Comparison of ENCODE assay signal across 10 cellular contexts in the genomic region with DNA sequence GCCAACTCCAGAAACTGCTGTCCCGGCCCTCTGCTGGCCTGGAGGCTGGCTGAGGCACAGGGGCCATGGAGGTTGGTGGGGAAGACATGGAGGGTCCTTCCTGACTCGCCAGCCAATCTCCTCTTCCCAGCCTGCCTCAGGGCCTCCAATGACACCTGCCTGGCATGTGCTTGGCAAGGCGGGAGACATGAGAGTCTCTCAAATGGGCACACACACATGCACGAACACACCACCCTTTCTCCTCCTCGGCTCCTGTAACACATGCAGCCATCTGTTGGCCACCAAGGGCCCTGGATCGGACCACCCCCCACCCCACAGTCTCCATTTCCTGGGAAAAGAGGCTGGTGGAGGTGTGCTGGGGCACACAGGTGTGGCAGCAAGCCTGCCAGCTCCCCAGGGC. TPM values are rescaled to one million over a fixed set of nuclear protein-coding genes. Genes with fewer than 3 reads are reported as not detected.
DNase-seq lines count a peak whose midpoint lies in the region; ATAC-seq and TF ChIP-seq lines count a peak whose summit lies in the region.
"Had no signal": no experiment of that assay in that cellular context is flagged by ENCODE, and none has a peak within 500 bp of the region (broad histone marks: within the 10 kb centered on the region; RNA-seq: fewer than 3 reads in every experiment).

No MANE protein-coding gene starts in this region.

- H3K4me1 ChIP-seq in Karpas-422 (ENCODE audit: low read length), result peaks cover 14% of the 10 kb centered on the region
- peaks cover 5 to 20% of the 10 kb centered on the region in 2 donors for H3K4me1 ChIP-seq in breast epithelium

- H3K27me3 Mint-ChIP-seq in natural killer cell treated with Interleukin-12 subunit alpha and Interleukin-12 subunit beta and Interleukin-15 and Interleukin-18, amount 100 ng/mL, for 72 hours, result no peaks in the 10 kb centered on the region

- H3K4me3 ChIP-seq in AG04450 (ENCODE audit: low read depth, low read length), result no peak overlapping the region
- H3K4me3 ChIP-seq in Karpas-422 (ENCODE audit: low read length), result no peak overlapping the region
- H3K4me3 ChIP-seq in breast epithelium, result no peak overlapping the region

- H3K9me3 ChIP-seq in AG04450 (ENCODE audit: control insufficient read depth, insufficient read depth, low read length) (peaks cover 5% of the 10 kb centered on the region), Karpas-422 (ENCODE audit: low read length) (no peaks in the 10 kb centered on the region), breast epithelium (no peaks in the 10 kb centered on the region)

- H3K36me3 Mint-ChIP-seq in natural killer cell treated with Interleukin-12 subunit alpha and Interleukin-12 subunit beta and Interleukin-15 and Interleukin-18, amount 100 ng/mL, for 72 hours, result no peaks in the 10 kb centered on the region
- H3K36me3 Mint-ChIP-seq: mesothelial cell of epicardium had no signal

- H4K20me1 ChIP-seq in Karpas-422 (ENCODE audit: insufficient read depth, low read depth, low read length), result no peaks in the 10 kb centered on the region

- in situ Hi-C loops in GM13977 (cut with MboI; ENCODE audit: low pct_unique_long_range_greater_than_20kb, low sequenced_read_pairs, unreplicated experiment), result no loop called here

- CTCF ChIA-PET in AG04450 (lab: Charles Lee), result no interaction called here

- no peak overlapping the region for H3K4me3 Mint-ChIP-seq in natural killer cell treated with Interleukin-12 subunit alpha and Interleukin-12 subunit beta and Interleukin-15 and Interleukin-18, amount 100 ng/mL, for 72 hours
- H3K4me3 Mint-ChIP-seq: mesothelial cell of epicardium had no signal

- H3K4me1 Mint-ChIP-seq in natural killer cell treated with Interleukin-12 subunit alpha and Interleukin-12 subunit beta and Interleukin-15 and Interleukin-18, amount 100 ng/mL, for 72 hours (ENCODE audit: low read depth in 2 of 2), result peaks cover 35 to 39% of the 10 kb centered on the region in 2 donors

- H3K27ac Mint-ChIP-seq in natural killer cell treated with Interleukin-12 subunit alpha and Interleukin-12 subunit beta and Interleukin-15 and Interleukin-18, amount 100 ng/mL, for 72 hours, result peak overlapping the region; percentile 61 to 84
- H3K27ac Mint-ChIP-seq: mesothelial cell of epicardium had no signal

- DNase-seq in AG04450 (ENCODE audit: low read depth, low spot score), result no peak
- no peak for DNase-seq in Karpas-422
- DNase-seq in natural killer cell treated with Interleukin-12 subunit alpha and Interleukin-12 subunit beta and Interleukin-15 and Interleukin-18, amount 100 ng/mL, for 72 hours (ENCODE audit: low spot score), result no peak
- DNase-seq in breast epithelium (ENCODE audit: low spot score in 2 of 2), result no peak
- no peak for DNase-seq in GM13977 (ENCODE audit: low spot score)
- DNase-seq: NCI-H748 treated with DMSO at 0.1 percent for 48 hours had no signal

- H3K27me3 ChIP-seq in AG04450 (ENCODE audit: control insufficient read depth, insufficient read depth, low read length), result no peaks in the 10 kb centered on the region
- H3K27me3 ChIP-seq in Karpas-422 (ENCODE audit: low read length), result no peaks in the 10 kb centered on the region
- no peaks in the 10 kb centered on the region for H3K27me3 ChIP-seq in breast epithelium

- ATAC-seq in natural killer cell treated with Interleukin-12 subunit alpha and Interleukin-12 subunit beta and Interleukin-15 and Interleukin-18, amount 100 ng/mL, for 72 hours, result no peak
- ATAC-seq in GM18517 (IDR thresholded peaks at IDR 0.05; ENCODE audit: unreplicated experiment), result no peak
- no peak for ATAC-seq in GM21360 (IDR thresholded peaks at IDR 0.05; ENCODE audit: unreplicated experiment)

- no peak overlapping the region for H3K4me2 ChIP-seq in Karpas-422 (ENCODE audit: low read depth, low read length, poor library complexity, severe bottlenecking)

- H3K9me3 Mint-ChIP-seq in natural killer cell treated with Interleukin-12 subunit alpha and Interleukin-12 subunit beta and Interleukin-15 and Interleukin-18, amount 100 ng/mL, for 72 hours, result no peaks in the 10 kb centered on the region

- TF ChIP-seq CTCF in AG04450 (IDR thresholded peaks at IDR 0.05; ENCODE audit: low read depth, low read length), result no peak
- no peak for TF ChIP-seq CTCF in breast epithelium (IDR thresholded peaks at IDR 0.05)
- TF ChIP-seq CTCF in GM13977 (IDR thresholded peaks at IDR 0.05; ENCODE audit: extremely low read depth, insufficient read depth, missing control alignments), result no peak

- no peak for TF ChIP-seq POLR2A in breast epithelium (IDR thresholded peaks at IDR 0.05)

- H3K9ac ChIP-seq in Karpas-422 (ENCODE audit: low read length), result peak overlapping the region; percentile 23; the same call in 1 of the 2 replicates

- intact Hi-C loops in breast epithelium (cut with DNase I; ENCODE audit: low total_unique reads), result no loop called here

- POLR2A ChIA-PET in AG04450 (lab: Yijun Ruan, JAX), result no interaction called here

- H2AFZ ChIP-seq in Karpas-422 (ENCODE audit: low read length), result no peak overlapping the region; the same call in 1 of the 2 replicates

- no peaks in the 10 kb centered on the region for H3K79me2 ChIP-seq in Karpas-422 (ENCODE audit: low read length)

- H3K27ac ChIP-seq in AG04450 (ENCODE audit: low read depth, low read length) (peak overlapping the region; percentile 2), Karpas-422 (ENCODE audit: low read length) (no peak overlapping the region), cingulate gyrus (ENCODE audit: low read depth, low read length) (peak overlapping the region; percentile 52), breast epithelium (peak overlapping the region in 1 of 2 donors; percentile 66)

- no peaks in the 10 kb centered on the region for H3K36me3 ChIP-seq in Karpas-422 (ENCODE audit: insufficient read depth, low read length)
- no peaks in the 10 kb centered on the region for H3K36me3 ChIP-seq in breast epithelium

- H3K9me2 ChIP-seq in Karpas-422 (replicated peaks; ENCODE audit: insufficient read depth, low read length), result no peaks in the 10 kb centered on the region

RNA-seq across cellular contexts. Expression of gene YKT6, which starts 56.4 kb away (rescaled TPM):
- 124 and 138 TPM in 2 replicates for polyA plus RNA-seq in AG04450 (2011; rRNA removed)
- polyA minus RNA-seq in AG04450 (2011; rRNA and poly(A)+ RNA removed), result 106 and 122 TPM in 2 replicates
- 63.1 and 88.6 TPM in 2 replicates for total RNA-seq in Karpas-422 (2014; rRNA removed; shearing (Covaris generic); ENCODE audit: low replicate concordance)
- total RNA-seq in natural killer cell treated with Interleukin-12 subunit alpha and Interleukin-12 subunit beta and Interleukin-15 and Interleukin-18, amount 100 ng/mL, for 72 hours, result 10 to 100 TPM; 93.1 to 99.3 TPM
- total RNA-seq in breast epithelium, result 10 to 100 TPM; 40.2 to 57.0 (median 49.4) TPM
